ENCODE assay signal across 1 cellular context in the genomic region with DNA sequence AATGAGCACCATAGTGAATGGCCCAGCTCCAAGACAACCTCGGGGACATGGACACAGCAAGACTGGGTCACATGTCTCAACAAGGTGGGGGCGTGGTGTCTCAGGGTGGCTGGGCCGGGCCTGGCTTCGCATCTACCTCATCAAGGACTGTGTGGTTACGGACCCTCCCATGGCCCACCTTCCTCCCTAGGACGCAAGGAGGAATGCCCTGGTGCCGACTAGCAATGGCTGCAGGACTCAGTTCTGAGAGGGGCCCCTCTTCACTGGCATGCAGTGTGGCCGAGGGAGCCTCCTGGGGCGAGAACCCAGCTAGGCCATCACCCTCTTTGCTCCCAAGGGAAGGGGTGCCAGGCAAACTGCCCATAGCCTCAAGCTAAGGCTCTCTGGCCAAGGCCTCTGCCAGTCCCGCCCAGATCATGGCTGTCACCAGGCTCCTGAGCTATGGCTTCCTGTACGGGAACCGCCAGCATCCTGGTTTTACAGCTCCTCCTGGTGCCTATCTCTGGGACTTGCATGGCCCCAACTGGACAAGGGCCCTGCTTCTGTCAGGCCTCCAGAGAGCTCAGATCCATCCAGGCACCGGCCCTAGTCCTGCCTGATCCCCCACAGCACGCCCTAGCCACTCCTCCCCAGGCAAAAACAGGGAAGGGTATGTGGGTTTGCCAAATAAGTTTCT.
TF ChIP-seq lines count a peak whose summit lies in the region.

No MANE protein-coding gene starts in this region.

TF ChIP-seq in HEK293, 187 proteins besides CTCF, POLR2A, EP300 and RAD21 (continued from another document):
- TF ChIP-seq, protein P1, sequence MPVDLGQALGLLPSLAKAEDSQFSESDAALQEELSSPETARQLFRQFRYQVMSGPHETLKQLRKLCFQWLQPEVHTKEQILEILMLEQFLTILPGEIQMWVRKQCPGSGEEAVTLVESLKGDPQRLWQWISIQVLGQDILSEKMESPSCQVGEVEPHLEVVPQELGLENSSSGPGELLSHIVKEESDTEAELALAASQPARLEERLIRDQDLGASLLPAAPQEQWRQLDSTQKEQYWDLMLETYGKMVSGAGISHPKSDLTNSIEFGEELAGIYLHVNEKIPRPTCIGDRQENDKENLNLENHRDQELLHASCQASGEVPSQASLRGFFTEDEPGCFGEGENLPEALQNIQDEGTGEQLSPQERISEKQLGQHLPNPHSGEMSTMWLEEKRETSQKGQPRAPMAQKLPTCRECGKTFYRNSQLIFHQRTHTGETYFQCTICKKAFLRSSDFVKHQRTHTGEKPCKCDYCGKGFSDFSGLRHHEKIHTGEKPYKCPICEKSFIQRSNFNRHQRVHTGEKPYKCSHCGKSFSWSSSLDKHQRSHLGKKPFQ (tag by site-specific recombination; IDR thresholded peaks at IDR 0.05) = no peak
- no peak for TF ChIP-seq ZNF311 (tag by site-specific recombination; IDR thresholded peaks at IDR 0.05; ENCODE audit: borderline replicate concordance)
- no peak for TF ChIP-seq ZBTB21 (tag by site-specific recombination; IDR thresholded peaks at IDR 0.05)
- TF ChIP-seq, protein P2, sequence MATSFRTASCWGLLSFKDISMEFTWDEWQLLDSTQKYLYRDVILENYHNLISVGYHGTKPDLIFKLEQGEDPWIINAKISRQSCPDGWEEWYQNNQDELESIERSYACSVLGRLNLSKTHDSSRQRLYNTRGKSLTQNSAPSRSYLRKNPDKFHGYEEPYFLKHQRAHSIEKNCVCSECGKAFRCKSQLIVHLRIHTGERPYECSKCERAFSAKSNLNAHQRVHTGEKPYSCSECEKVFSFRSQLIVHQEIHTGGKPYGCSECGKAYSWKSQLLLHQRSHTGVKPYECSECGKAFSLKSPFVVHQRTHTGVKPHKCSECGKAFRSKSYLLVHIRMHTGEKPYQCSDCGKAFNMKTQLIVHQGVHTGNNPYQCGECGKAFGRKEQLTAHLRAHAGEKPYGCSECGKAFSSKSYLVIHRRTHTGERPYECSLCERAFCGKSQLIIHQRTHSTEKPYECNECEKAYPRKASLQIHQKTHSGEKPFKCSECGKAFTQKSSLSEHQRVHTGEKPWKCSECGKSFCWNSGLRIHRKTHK (tag by site-specific recombination; IDR thresholded peaks at IDR 0.05) = no peak
- TF ChIP-seq, protein P3, sequence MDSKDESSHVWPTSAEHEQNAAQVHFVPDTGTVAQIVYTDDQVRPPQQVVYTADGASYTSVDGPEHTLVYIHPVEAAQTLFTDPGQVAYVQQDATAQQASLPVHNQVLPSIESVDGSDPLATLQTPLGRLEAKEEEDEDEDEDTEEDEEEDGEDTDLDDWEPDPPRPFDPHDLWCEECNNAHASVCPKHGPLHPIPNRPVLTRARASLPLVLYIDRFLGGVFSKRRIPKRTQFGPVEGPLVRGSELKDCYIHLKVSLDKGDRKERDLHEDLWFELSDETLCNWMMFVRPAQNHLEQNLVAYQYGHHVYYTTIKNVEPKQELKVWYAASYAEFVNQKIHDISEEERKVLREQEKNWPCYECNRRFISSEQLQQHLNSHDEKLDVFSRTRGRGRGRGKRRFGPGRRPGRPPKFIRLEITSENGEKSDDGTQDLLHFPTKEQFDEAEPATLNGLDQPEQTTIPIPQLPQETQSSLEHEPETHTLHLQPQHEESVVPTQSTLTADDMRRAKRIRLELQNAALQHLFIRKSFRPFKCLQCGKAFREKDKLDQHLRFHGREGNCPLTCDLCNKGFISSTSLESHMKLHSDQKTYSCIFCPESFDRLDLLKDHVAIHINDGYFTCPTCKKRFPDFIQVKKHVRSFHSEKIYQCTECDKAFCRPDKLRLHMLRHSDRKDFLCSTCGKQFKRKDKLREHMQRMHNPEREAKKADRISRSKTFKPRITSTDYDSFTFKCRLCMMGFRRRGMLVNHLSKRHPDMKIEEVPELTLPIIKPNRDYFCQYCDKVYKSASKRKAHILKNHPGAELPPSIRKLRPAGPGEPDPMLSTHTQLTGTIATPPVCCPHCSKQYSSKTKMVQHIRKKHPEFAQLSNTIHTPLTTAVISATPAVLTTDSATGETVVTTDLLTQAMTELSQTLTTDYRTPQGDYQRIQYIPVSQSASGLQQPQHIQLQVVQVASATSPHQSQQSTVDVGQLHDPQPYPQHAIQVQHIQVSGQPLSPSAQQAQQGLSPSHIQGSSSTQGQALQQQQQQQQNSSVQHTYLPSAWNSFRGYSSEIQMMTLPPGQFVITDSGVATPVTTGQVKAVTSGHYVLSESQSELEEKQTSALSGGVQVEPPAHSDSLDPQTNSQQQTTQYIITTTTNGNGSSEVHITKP (tag by site-specific recombination; IDR thresholded peaks at IDR 0.05) = no peak
- TF ChIP-seq YY1 (tag by site-specific recombination; IDR thresholded peaks at IDR 0.05) = peak; percentile 25; the same call in 1 of the 2 replicates
- TF ChIP-seq ZNF239 (tag by site-specific recombination; IDR thresholded peaks at IDR 0.05) = no peak
- TF ChIP-seq ZNF529 (tag by site-specific recombination; IDR thresholded peaks at IDR 0.05; ENCODE audit: insufficient replicate concordance) = no peak
- TF ChIP-seq SCRT2 (tag by site-specific recombination; IDR thresholded peaks at IDR 0.05) = no peak
- TF ChIP-seq, protein P4, sequence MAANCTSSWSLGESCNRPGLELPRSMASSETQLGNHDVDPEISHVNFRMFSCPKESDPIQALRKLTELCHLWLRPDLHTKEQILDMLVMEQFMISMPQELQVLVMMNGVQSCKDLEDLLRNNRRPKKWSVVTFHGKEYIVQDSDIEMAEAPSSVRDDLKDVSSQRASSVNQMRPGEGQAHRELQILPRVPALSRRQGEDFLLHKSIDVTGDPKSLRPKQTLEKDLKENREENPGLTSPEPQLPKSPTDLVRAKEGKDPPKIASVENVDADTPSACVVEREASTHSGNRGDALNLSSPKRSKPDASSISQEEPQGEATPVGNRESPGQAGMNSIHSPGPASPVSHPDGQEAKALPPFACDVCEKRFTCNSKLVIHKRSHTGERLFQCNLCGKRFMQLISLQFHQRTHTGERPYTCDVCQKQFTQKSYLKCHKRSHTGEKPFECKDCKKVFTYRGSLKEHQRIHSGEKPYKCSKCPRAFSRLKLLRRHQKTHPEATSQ (tag by site-specific recombination; IDR thresholded peaks at IDR 0.05) = no peak
- TF ChIP-seq ZNF391 (tag by site-specific recombination; IDR thresholded peaks at IDR 0.05; ENCODE audit: borderline replicate concordance, low read depth) = no peak
- TF ChIP-seq, protein P5, sequence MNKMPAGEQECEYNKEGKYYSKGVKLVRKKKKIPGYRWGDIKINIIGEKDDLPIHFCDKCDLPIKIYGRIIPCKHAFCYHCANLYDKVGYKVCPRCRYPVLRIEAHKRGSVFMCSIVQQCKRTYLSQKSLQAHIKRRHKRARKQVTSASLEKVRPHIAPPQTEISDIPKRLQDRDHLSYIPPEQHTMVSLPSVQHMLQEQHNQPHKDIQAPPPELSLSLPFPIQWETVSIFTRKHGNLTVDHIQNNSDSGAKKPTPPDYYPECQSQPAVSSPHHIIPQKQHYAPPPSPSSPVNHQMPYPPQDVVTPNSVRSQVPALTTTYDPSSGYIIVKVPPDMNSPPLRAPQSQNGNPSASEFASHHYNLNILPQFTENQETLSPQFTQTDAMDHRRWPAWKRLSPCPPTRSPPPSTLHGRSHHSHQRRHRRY (tag by site-specific recombination; IDR thresholded peaks at IDR 0.05) = no peak
- TF ChIP-seq ZNF768 (tag by site-specific recombination; IDR thresholded peaks at IDR 0.05) = no peak
- TF ChIP-seq, protein P6, sequence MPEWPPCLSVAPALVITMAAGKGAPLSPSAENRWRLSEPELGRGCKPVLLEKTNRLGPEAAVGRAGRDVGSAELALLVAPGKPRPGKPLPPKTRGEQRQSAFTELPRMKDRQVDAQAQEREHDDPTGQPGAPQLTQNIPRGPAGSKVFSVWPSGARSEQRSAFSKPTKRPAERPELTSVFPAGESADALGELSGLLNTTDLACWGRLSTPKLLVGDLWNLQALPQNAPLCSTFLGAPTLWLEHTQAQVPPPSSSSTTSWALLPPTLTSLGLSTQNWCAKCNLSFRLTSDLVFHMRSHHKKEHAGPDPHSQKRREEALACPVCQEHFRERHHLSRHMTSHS (tag by site-specific recombination; IDR thresholded peaks at IDR 0.05) = no peak
- no peak for TF ChIP-seq ZFP37 (tag by site-specific recombination; IDR thresholded peaks at IDR 0.05)
- TF ChIP-seq ZNF248 (tag by site-specific recombination; IDR thresholded peaks at IDR 0.05) = no peak
- TF ChIP-seq, protein P7, sequence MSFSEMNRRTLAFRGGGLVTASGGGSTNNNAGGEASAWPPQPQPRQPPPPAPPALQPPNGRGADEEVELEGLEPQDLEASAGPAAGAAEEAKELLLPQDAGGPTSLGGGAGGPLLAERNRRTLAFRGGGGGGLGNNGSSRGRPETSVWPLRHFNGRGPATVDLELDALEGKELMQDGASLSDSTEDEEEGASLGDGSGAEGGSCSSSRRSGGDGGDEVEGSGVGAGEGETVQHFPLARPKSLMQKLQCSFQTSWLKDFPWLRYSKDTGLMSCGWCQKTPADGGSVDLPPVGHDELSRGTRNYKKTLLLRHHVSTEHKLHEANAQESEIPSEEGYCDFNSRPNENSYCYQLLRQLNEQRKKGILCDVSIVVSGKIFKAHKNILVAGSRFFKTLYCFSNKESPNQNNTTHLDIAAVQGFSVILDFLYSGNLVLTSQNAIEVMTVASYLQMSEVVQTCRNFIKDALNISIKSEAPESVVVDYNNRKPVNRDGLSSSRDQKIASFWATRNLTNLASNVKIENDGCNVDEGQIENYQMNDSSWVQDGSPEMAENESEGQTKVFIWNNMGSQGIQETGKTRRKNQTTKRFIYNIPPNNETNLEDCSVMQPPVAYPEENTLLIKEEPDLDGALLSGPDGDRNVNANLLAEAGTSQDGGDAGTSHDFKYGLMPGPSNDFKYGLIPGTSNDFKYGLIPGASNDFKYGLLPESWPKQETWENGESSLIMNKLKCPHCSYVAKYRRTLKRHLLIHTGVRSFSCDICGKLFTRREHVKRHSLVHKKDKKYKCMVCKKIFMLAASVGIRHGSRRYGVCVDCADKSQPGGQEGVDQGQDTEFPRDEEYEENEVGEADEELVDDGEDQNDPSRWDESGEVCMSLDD (tag by site-specific recombination; IDR thresholded peaks at IDR 0.05) = no peak
- no peak for TF ChIP-seq ZNF16 (tag by site-specific recombination; IDR thresholded peaks at IDR 0.05; ENCODE audit: low read depth)
- TF ChIP-seq YY2 (tag by site-specific recombination; IDR thresholded peaks at IDR 0.05) = peak; percentile 71
- TF ChIP-seq ZBTB17 (tag by site-specific recombination; IDR thresholded peaks at IDR 0.05) = no peak
- no peak for TF ChIP-seq SCRT1 (tag by site-specific recombination; IDR thresholded peaks at IDR 0.05; ENCODE audit: borderline replicate concordance)
- peak; percentile 42 for TF ChIP-seq ZNF654 (tag by site-specific recombination; IDR thresholded peaks at IDR 0.05; ENCODE audit: low read depth)
